In the genomic region with DNA sequence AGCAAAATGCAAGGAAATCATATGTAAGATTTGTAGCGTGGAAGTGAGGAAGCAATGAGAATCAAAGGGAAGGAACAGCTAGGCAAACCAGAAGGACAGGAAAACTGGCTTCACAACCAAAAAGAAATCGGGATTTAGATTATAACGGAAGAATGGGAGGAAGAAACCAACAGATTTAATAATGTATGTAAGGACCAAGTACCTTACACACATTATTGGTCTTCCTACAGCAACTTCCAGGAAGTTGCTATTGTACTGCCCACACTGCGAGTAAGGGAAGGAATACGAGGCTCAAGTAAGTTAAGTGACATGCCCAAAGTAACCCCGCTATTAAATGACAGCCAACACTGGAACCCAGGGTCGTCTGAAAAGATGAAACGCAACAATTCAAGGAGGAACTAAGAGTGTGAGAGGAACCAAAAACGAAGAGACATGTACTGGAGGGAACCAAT, we compare ENCODE assay signal across 8 cellular contexts. TPM values are rescaled to one million over a fixed set of nuclear protein-coding genes. Genes with fewer than 3 reads are reported as not detected.
DNase-seq lines count a peak whose midpoint lies in the region; ATAC-seq, FAIRE-seq and TF ChIP-seq lines count a peak whose summit lies in the region.

No MANE protein-coding gene starts in this region.

- ATAC-seq in CD8-positive, alpha-beta T cell, result no peak
- no peak for ATAC-seq in HG03135 (IDR thresholded peaks at IDR 0.05; ENCODE audit: unreplicated experiment)

- H3K36me3 Mint-ChIP-seq in CD8-positive, alpha-beta T cell, result peaks cover 38% of the 10 kb centered on the region
- peaks cover 13% of the 10 kb centered on the region for H3K36me3 Mint-ChIP-seq in nephron progenitor cell (ENCODE audit: low read depth)

- H3K4me1 Mint-ChIP-seq in CD8-positive, alpha-beta T cell (ENCODE audit: low read depth), result peaks cover 16% of the 10 kb centered on the region
- peaks cover 14% of the 10 kb centered on the region for H3K4me1 Mint-ChIP-seq in nephron progenitor cell

- H3K4me1 ChIP-seq in CD8-positive, alpha-beta T cell (ENCODE audit: insufficient read depth, low read length), result peaks cover 13% of the 10 kb centered on the region

- H3K27me3 ChIP-seq in CD8-positive, alpha-beta T cell (ENCODE audit: insufficient read depth, low read length), result no peaks in the 10 kb centered on the region

- no peaks in the 10 kb centered on the region for H3K9me3 ChIP-seq in CD8-positive, alpha-beta T cell (ENCODE audit: low read length)

- no peak for DNase-seq in CD8-positive, alpha-beta T cell
- DNase-seq in HS-5 (ENCODE audit: low read depth) (peak; percentile 63), nephron progenitor cell (no peak), RCC 7860 (ENCODE audit: low spot score) (no peak), inferior parietal cortex (ENCODE audit: extremely low spot score) (no peak)
- no peak for DNase-seq in stimulated activated CD4-positive, alpha-beta T cell treated with anti-CD3 and anti-CD28 coated beads, Interleukin-4, amount 100 ng/mL, for 1 hour

- TF ChIP-seq CTCF in CD8-positive, alpha-beta T cell (IDR thresholded peaks at IDR 0.05), result no peak
- no peak for TF ChIP-seq CTCF in nephron progenitor cell (IDR thresholded peaks at IDR 0.05)

- H3K27ac ChIP-seq in CD8-positive, alpha-beta T cell (ENCODE audit: low read depth, low read length), result peak overlapping the region; percentile 77
- H3K27ac ChIP-seq in cingulate gyrus (ENCODE audit: low read depth, low read length), result peak overlapping the region; percentile 98

- peak overlapping the region; percentile 95 for H3K4me3 Mint-ChIP-seq in CD8-positive, alpha-beta T cell
- H3K4me3 Mint-ChIP-seq in nephron progenitor cell, result peak overlapping the region; percentile 95

- CTCF ChIA-PET in CD8-positive, alpha-beta T cell (lab: Charles Lee), result interaction anchor here (0.6 to 1.5 kb wide), 3 partner anchors 10 to 170 kb away, joined by 3 to 4 read pairs (median 4); no protein-coding TSS in a partner anchor

- FAIRE-seq in RCC 7860 (lab: Jason Lieb, UNC), result no peak

- intact Hi-C loops in CD8-positive, alpha-beta T cell (cut with DNase I, micrococcal nuclease), result loop anchor here (1.0 kb wide), 5 partner anchors 26 to 325 kb away; a partner anchor contains a TSS

- no peaks in the 10 kb centered on the region for H3K9me3 Mint-ChIP-seq in CD8-positive, alpha-beta T cell
- peaks cover 9% of the 10 kb centered on the region for H3K9me3 Mint-ChIP-seq in nephron progenitor cell

- POLR2A ChIA-PET in CD8-positive, alpha-beta T cell (lab: Charles Lee), result interaction anchor here (0.6 to 1.6 kb wide), 6 partner anchors 10 to 149 kb away, joined by 3 to 7 read pairs (median 4); a partner anchor contains a TSS

- H3K36me3 ChIP-seq in CD8-positive, alpha-beta T cell (ENCODE audit: insufficient read depth, low read length), result peaks cover 26% of the 10 kb centered on the region

- peak overlapping the region; percentile 68 for H3K4me3 ChIP-seq in CD8-positive, alpha-beta T cell (ENCODE audit: low read depth, low read length)

- peak overlapping the region; percentile 97 for H3K27ac Mint-ChIP-seq in CD8-positive, alpha-beta T cell
- H3K27ac Mint-ChIP-seq in nephron progenitor cell, result peak overlapping the region; percentile 78

- H3K27me3 Mint-ChIP-seq in CD8-positive, alpha-beta T cell (ENCODE audit: low read depth), result no peaks in the 10 kb centered on the region
- H3K27me3 Mint-ChIP-seq in nephron progenitor cell (ENCODE audit: low read depth, poor library complexity), result peaks cover 21% of the 10 kb centered on the region

RNA-seq across cellular contexts. Expression of a gene that starts 0.5 kb away (rescaled TPM):
- 10 to 100 TPM; 24.4 to 29.0 TPM for total RNA-seq in CD8-positive, alpha-beta T cell

RNA-seq across cellular contexts. Expression of a gene that starts 25.9 kb away (rescaled TPM):
- total RNA-seq in CD8-positive, alpha-beta T cell, result 1 to 10 TPM; 2.1 TPM

RNA-seq across cellular contexts. Expression of a gene that starts 48.0 kb away (rescaled TPM):
- total RNA-seq in CD8-positive, alpha-beta T cell, result 100 to 1,000 TPM; 302 to 315 TPM
